ENCODE assay signal across 8 cellular contexts in genomic region chr14:22510527-22511110, GRCh38.
DNase-seq lines count a peak whose midpoint lies in the region; TF ChIP-seq lines count a peak whose summit lies in the region.
"Had no signal": no experiment of that assay in that cellular context is flagged by ENCODE, and none has a peak within 500 bp of the region (broad histone marks: within the 10 kb centered on the region; RNA-seq: fewer than 3 reads in every experiment).

No MANE protein-coding gene starts in this region.

- H3K9me3 Mint-ChIP-seq in dendritic cell treated with granulocyte-macrophage colony-stimulating factor and Interleukin-4, amounts not matched to agents 40 ng/mL and 50 ng/mL, for 4 days, result no peaks in the 10 kb centered on the region

- DNase-seq in GM03348 (ENCODE audit: low spot score), result peak; percentile 69
- peak; percentile 85 for DNase-seq in osteoblast (ENCODE audit: insufficient read length, low spot score, missing footprints)
- DNase-seq in coronary artery (ENCODE audit: low spot score), result no peak
- no peak for DNase-seq in NCI-H2081 treated with DMSO at 0.1 percent for 48 hours (lab: John Stamatoyannopoulos, UW)
- no peak for DNase-seq in GM13977 (ENCODE audit: low spot score)

- H3K79me2 ChIP-seq in Loucy (ENCODE audit: insufficient read depth, low read length), result peaks cover 97% of the 10 kb centered on the region
- no peaks in the 10 kb centered on the region for H3K79me2 ChIP-seq in osteoblast (ENCODE audit: insufficient read depth, low read length)

- H3F3A ChIP-seq in Loucy (ENCODE audit: low read depth), result no peaks in the 10 kb centered on the region

- H3K4me3 ChIP-seq in Loucy (ENCODE audit: low read length, poor library complexity, severe bottlenecking) (no peak overlapping the region), osteoblast (ENCODE audit: insufficient read depth, low read length) (no peak overlapping the region), coronary artery (no peak overlapping the region)

- intact Hi-C loops in dendritic cell treated with granulocyte-macrophage colony-stimulating factor and Interleukin-4, amounts not matched to agents 40 ng/mL and 50 ng/mL, for 4 days (cut with micrococcal nuclease), result no loop called here

- H3K27ac ChIP-seq in osteoblast (ENCODE audit: low read depth, low read length), result peak overlapping the region; percentile 21
- H3K27ac ChIP-seq in coronary artery, result no peak overlapping the region
- H3K27ac ChIP-seq: RWPE1 had no signal

- TF ChIP-seq CTCF in Loucy (conservative IDR thresholded peaks at IDR 0.05; ENCODE audit: low read length) (no peak), osteoblast (IDR thresholded peaks at IDR 0.05; ENCODE audit: extremely low read depth, low read depth, low read length) (no peak), coronary artery (IDR thresholded peaks at IDR 0.05) (no peak), GM13977 (IDR thresholded peaks at IDR 0.05; ENCODE audit: extremely low read depth, insufficient read depth, missing control alignments) (no peak)

- H3K27me3 ChIP-seq in Loucy (ENCODE audit: insufficient read depth, low read length, poor library complexity, severe bottlenecking) (no peaks in the 10 kb centered on the region), osteoblast (ENCODE audit: insufficient read depth, low read length) (peaks cover 2% of the 10 kb centered on the region)

- H2AFZ ChIP-seq in Loucy (ENCODE audit: low read length), result no peak overlapping the region
- H2AFZ ChIP-seq in osteoblast (ENCODE audit: low read length), result peak overlapping the region; percentile 35

- peak overlapping the region; percentile 18 for H3K9ac ChIP-seq in Loucy (ENCODE audit: low read depth, low read length, poor library complexity, severe bottlenecking)

- H3K36me3 ChIP-seq in Loucy (ENCODE audit: insufficient read depth, low read length) (peaks cover 48% of the 10 kb centered on the region; the same call in 1 of the 2 replicates), osteoblast (ENCODE audit: insufficient read depth, low read length) (no peaks in the 10 kb centered on the region)

- H3K4me2 ChIP-seq in Loucy (ENCODE audit: low read depth, low read length, poor library complexity, severe bottlenecking) (no peak overlapping the region), osteoblast (ENCODE audit: insufficient read depth, low read length) (peak overlapping the region; percentile 21)

- peaks cover 37% of the 10 kb centered on the region for H3K4me1 Mint-ChIP-seq in dendritic cell treated with granulocyte-macrophage colony-stimulating factor and Interleukin-4, amounts not matched to agents 40 ng/mL and 50 ng/mL, for 4 days (ENCODE audit: low read depth)

- H3K4me1 ChIP-seq in Loucy (ENCODE audit: insufficient read depth, low read length, poor library complexity, severe bottlenecking) (peaks cover 61% of the 10 kb centered on the region), osteoblast (ENCODE audit: insufficient read depth, low read length) (peaks cover 11% of the 10 kb centered on the region)

- no peaks in the 10 kb centered on the region for H3K9me3 ChIP-seq in Loucy (ENCODE audit: insufficient read depth, low read depth, low read length)
- H3K9me3 ChIP-seq in osteoblast (ENCODE audit: low read depth, low read length), result no peaks in the 10 kb centered on the region

- in situ Hi-C loops in GM13977 (cut with MboI; ENCODE audit: low pct_unique_long_range_greater_than_20kb, low sequenced_read_pairs, unreplicated experiment), result no loop called here

- H3K36me3 Mint-ChIP-seq in dendritic cell treated with granulocyte-macrophage colony-stimulating factor and Interleukin-4, amounts not matched to agents 40 ng/mL and 50 ng/mL, for 4 days (ENCODE audit: low read depth), result no peaks in the 10 kb centered on the region

- H3K27ac Mint-ChIP-seq in dendritic cell treated with granulocyte-macrophage colony-stimulating factor and Interleukin-4, amounts not matched to agents 40 ng/mL and 50 ng/mL, for 4 days, result peak overlapping the region; percentile 45

- no peak overlapping the region for H3K4me3 Mint-ChIP-seq in dendritic cell treated with granulocyte-macrophage colony-stimulating factor and Interleukin-4, amounts not matched to agents 40 ng/mL and 50 ng/mL, for 4 days

- H3K9me2 ChIP-seq in Loucy (replicated peaks; ENCODE audit: low read depth, low read length), result no peaks in the 10 kb centered on the region

- H4K20me1 ChIP-seq in Loucy (ENCODE audit: insufficient read depth, low read length, poor library complexity, severe bottlenecking) (peaks cover 13% of the 10 kb centered on the region), osteoblast (ENCODE audit: insufficient read depth, low read length) (no peaks in the 10 kb centered on the region)

- H3K27me3 Mint-ChIP-seq in dendritic cell treated with granulocyte-macrophage colony-stimulating factor and Interleukin-4, amounts not matched to agents 40 ng/mL and 50 ng/mL, for 4 days, result no peaks in the 10 kb centered on the region

Comparison
In these comparisons a context has a peak if more than half of its experiments do, and no peak if none do; other contexts are left out.
1. DNase-seq: peak in GM03348 (single experiment) and osteoblast (single experiment); none in coronary artery (single experiment), NCI-H2081 treated with DMSO at 0.1 percent for 48 hours (single experiment) and GM13977 (single experiment).